25 cellular contexts compared by ENCODE assay signal in genomic region chr5:151562019-151562707, GRCh38. TPM values are rescaled to one million over a fixed set of nuclear protein-coding genes. Genes with fewer than 3 reads are reported as not detected.
"Had no signal": no experiment of that assay in that cellular context is flagged by ENCODE, and none has a peak within 500 bp of the region (broad histone marks: within the 10 kb centered on the region; RNA-seq: fewer than 3 reads in every experiment).

No MANE protein-coding gene starts in this region.

- H3K4me1 ChIP-seq: parathyroid adenoma, right lobe of liver, tibial nerve, vagina had no signal

- H3K27me3 Mint-ChIP-seq: activated CD4-positive, alpha-beta memory T cell treated with anti-CD3 and anti-CD28 coated beads, Interleukin-2, amount 10 ng/mL, durations not matched to agents 7 days and 5 days; activated CD8-positive, alpha-beta memory T cell treated with anti-CD3 and anti-CD28 coated beads, Interleukin-2, amount 10 ng/mL, durations not matched to agents 7 days and 5 days had no signal

- H3K27ac ChIP-seq: coronary artery, parathyroid adenoma, right lobe of liver, tibial nerve, vagina had no signal

- H3K36me3 Mint-ChIP-seq: activated CD8-positive, alpha-beta memory T cell treated with anti-CD3 and anti-CD28 coated beads, Interleukin-2, amount 10 ng/mL, durations not matched to agents 7 days and 5 days; brain; natural killer cell treated with Interleukin-12 subunit alpha and Interleukin-12 subunit beta and Interleukin-15 and Interleukin-18, amount 100 ng/mL, for 72 hours had no signal

- H3K27ac Mint-ChIP-seq: activated CD4-positive, alpha-beta memory T cell treated with anti-CD3 and anti-CD28 coated beads, Interleukin-2, amount 10 ng/mL, durations not matched to agents 7 days and 5 days; activated CD8-positive, alpha-beta memory T cell treated with anti-CD3 and anti-CD28 coated beads, Interleukin-2, amount 10 ng/mL, durations not matched to agents 7 days and 5 days; activated naive CD4-positive, alpha-beta T cell treated with anti-CD3 and anti-CD28 coated beads for 36 hours; activated naive CD8-positive, alpha-beta T cell treated with anti-CD3 and anti-CD28 coated beads, Interleukin-2, amount 50 U/mL, for 24 hours; brain; natural killer cell treated with Interleukin-12 subunit alpha and Interleukin-12 subunit beta and Interleukin-15 and Interleukin-18, amount 100 ng/mL, for 72 hours; stimulated activated naive CD8-positive, alpha-beta T cell treated with anti-CD3 and anti-CD28 coated beads, Interleukin-15, Interleukin-2, amounts not matched to agents 100 ng/mL and 50 ng/mL, for 24 hours had no signal

- H3K36me3 ChIP-seq: right lobe of liver, tibial nerve, vagina had no signal

- DNase-seq: activated CD4-positive, alpha-beta memory T cell treated with anti-CD3 and anti-CD28 coated beads, Interleukin-2, amount 10 ng/mL, durations not matched to agents 7 days and 5 days; activated CD4-positive, alpha-beta T cell treated with anti-CD3 and anti-CD28 coated beads for 48 hours; activated CD4-positive, CD25-positive, alpha-beta regulatory T cell; activated CD8-positive, alpha-beta memory T cell treated with anti-CD3 and anti-CD28 coated beads, Interleukin-2, amount 10 ng/mL, durations not matched to agents 7 days and 5 days; activated naive CD4-positive, alpha-beta T cell treated with anti-CD3 and anti-CD28 coated beads for 36 hours; activated naive CD8-positive, alpha-beta T cell treated with anti-CD3 and anti-CD28 coated beads, Interleukin-2, amount 50 U/mL, for 24 hours; anterior cingulate cortex; central memory CD4-positive, alpha-beta T cell; erythroblast; foreskin melanocyte; hypothalamus; kidney; right lobe of liver; small intestine; stimulated activated CD4-positive, alpha-beta T cell treated with anti-CD3 and anti-CD28 coated beads, Interleukin-15, amount 100 ng/mL, for 24 hours; stimulated activated CD4-positive, alpha-beta T cell treated with anti-CD3 and anti-CD28 coated beads, Interleukin-2, amount 100 ng/mL, for 48 hours had no signal

- H3K4me3 Mint-ChIP-seq: activated CD4-positive, alpha-beta memory T cell treated with anti-CD3 and anti-CD28 coated beads, Interleukin-2, amount 10 ng/mL, durations not matched to agents 7 days and 5 days; activated CD8-positive, alpha-beta memory T cell treated with anti-CD3 and anti-CD28 coated beads, Interleukin-2, amount 10 ng/mL, durations not matched to agents 7 days and 5 days; activated naive CD4-positive, alpha-beta T cell treated with anti-CD3 and anti-CD28 coated beads for 36 hours; activated naive CD8-positive, alpha-beta T cell treated with anti-CD3 and anti-CD28 coated beads, Interleukin-2, amount 50 U/mL, for 24 hours; brain; natural killer cell treated with Interleukin-12 subunit alpha and Interleukin-12 subunit beta and Interleukin-15 and Interleukin-18, amount 100 ng/mL, for 72 hours; stimulated activated naive CD8-positive, alpha-beta T cell treated with anti-CD3 and anti-CD28 coated beads, Interleukin-15, Interleukin-2, amounts not matched to agents 100 ng/mL and 50 ng/mL, for 24 hours had no signal

- H3K9me3 Mint-ChIP-seq: activated CD4-positive, alpha-beta memory T cell treated with anti-CD3 and anti-CD28 coated beads, Interleukin-2, amount 10 ng/mL, durations not matched to agents 7 days and 5 days; activated naive CD4-positive, alpha-beta T cell treated with anti-CD3 and anti-CD28 coated beads for 36 hours; activated naive CD8-positive, alpha-beta T cell treated with anti-CD3 and anti-CD28 coated beads, Interleukin-2, amount 50 U/mL, for 24 hours; natural killer cell treated with Interleukin-12 subunit alpha and Interleukin-12 subunit beta and Interleukin-15 and Interleukin-18, amount 100 ng/mL, for 72 hours; stimulated activated naive CD8-positive, alpha-beta T cell treated with anti-CD3 and anti-CD28 coated beads, Interleukin-15, Interleukin-2, amounts not matched to agents 100 ng/mL and 50 ng/mL, for 24 hours had no signal

- H3K4me3 ChIP-seq: coronary artery, lung, right lobe of liver, tibial nerve, vagina had no signal

- H2AFZ ChIP-seq: parathyroid adenoma had no signal

- H3K27me3 ChIP-seq: right lobe of liver, tibial nerve, vagina had no signal

- H3K9ac ChIP-seq: parathyroid adenoma had no signal

- H3K9me3 ChIP-seq: right lobe of liver, tibial nerve, vagina had no signal

- H3K4me1 Mint-ChIP-seq: activated CD4-positive, alpha-beta memory T cell treated with anti-CD3 and anti-CD28 coated beads, Interleukin-2, amount 10 ng/mL, durations not matched to agents 7 days and 5 days; activated CD8-positive, alpha-beta memory T cell treated with anti-CD3 and anti-CD28 coated beads, Interleukin-2, amount 10 ng/mL, durations not matched to agents 7 days and 5 days; activated naive CD8-positive, alpha-beta T cell treated with anti-CD3 and anti-CD28 coated beads, Interleukin-2, amount 50 U/mL, for 24 hours; brain had no signal

RNA-seq across cellular contexts. Expression of gene FAT2, which starts 29.0 kb away (rescaled TPM):
- total RNA-seq: activated CD4-positive, alpha-beta memory T cell treated with anti-CD3 and anti-CD28 coated beads, Interleukin-2, amount 10 ng/mL, durations not matched to agents 7 days and 5 days; activated CD8-positive, alpha-beta memory T cell treated with anti-CD3 and anti-CD28 coated beads, Interleukin-2, amount 10 ng/mL, durations not matched to agents 7 days and 5 days; activated naive CD4-positive, alpha-beta T cell treated with anti-CD3 and anti-CD28 coated beads for 36 hours; left lobe of liver; natural killer cell treated with Interleukin-12 subunit alpha and Interleukin-12 subunit beta and Interleukin-15 and Interleukin-18, amount 100 ng/mL, for 72 hours; right lobe of liver had no signal
